In genomic region chr14:68523326-68523610, GRCh38 we compare ENCODE assay signal across 12 cellular contexts.
DNase-seq lines count a peak whose midpoint lies in the region; ATAC-seq and TF ChIP-seq lines count a peak whose summit lies in the region.
"Had no signal": no experiment of that assay in that cellular context is flagged by ENCODE, and none has a peak within 500 bp of the region (broad histone marks: within the 10 kb centered on the region; RNA-seq: fewer than 3 reads in every experiment).

No MANE protein-coding gene starts in this region.

- TF ChIP-seq POLR2A in right lobe of liver (IDR thresholded peaks at IDR 0.05) (no peak), vagina (IDR thresholded peaks at IDR 0.05) (no peak)

- H3K27ac ChIP-seq in heart right ventricle (peak overlapping the region in 9 of 10 donors; percentile 19 to 73 (median 65)), right lobe of liver (peak overlapping the region; percentile 75 to 92 (median 76)), vagina (peak overlapping the region; percentile 79)
- H3K27ac ChIP-seq: KMS-11, WERI-Rb-1 had no signal

- no peaks in the 10 kb centered on the region for H3K36me3 ChIP-seq in heart right ventricle
- no peaks in the 10 kb centered on the region for H3K36me3 ChIP-seq in right lobe of liver
- no peaks in the 10 kb centered on the region for H3K36me3 ChIP-seq in vagina
- H3K36me3 ChIP-seq: WERI-Rb-1 had no signal

- peaks cover 0 to 5% (median 0%) of the 10 kb centered on the region in 11 donors for H3K9me3 ChIP-seq in heart right ventricle
- no peaks in the 10 kb centered on the region for H3K9me3 ChIP-seq in right lobe of liver
- H3K9me3 ChIP-seq in vagina: no peaks in the 10 kb centered on the region

- intact Hi-C loops in heart right ventricle (cut with DNase I) (loop anchor here in 7 of 10 donors (5.0 to 10.0 kb wide), 7 partner anchors 131 to 578 kb away; partner anchors contain the start of gene ZFP36L1 (in 2 of the 7)), Right ventricle myocardium inferior (cut with DNase I) (no loop called here), right lobe of liver (cut with DNase I) (no loop called here), sciatic nerve (cut with DNase I) (loop anchor here (10.0 kb wide), 1 partner anchor 118 kb away; no protein-coding TSS in a partner anchor), vagina (cut with DNase I) (no loop called here)

- DNase-seq in heart right ventricle (no peak), Right ventricle myocardium inferior (ENCODE audit: missing footprints) (no peak), right lobe of liver (no peak), sciatic nerve (ENCODE audit: low spot score) (no peak), vagina (ENCODE audit: extremely low spot score in 2 of 2) (peak in 1 of 2 donors; percentile 78), endothelial cell (ENCODE audit: low spot score) (no peak)
- DNase-seq: activated naive CD8-positive, alpha-beta T cell treated with anti-CD3 and anti-CD28 coated beads, Interleukin-2, amount 10 ng/mL, durations not matched to agents 7 days and 5 days; NCI-H1694 treated with DMSO at 0.1 percent for 48 hours; WERI-Rb-1 had no signal

- WGBS in heart right ventricle, 2 donors: 92 to 95% methylated on average over 4 of the region's 4 CpGs
- WGBS in right lobe of liver (ENCODE audit: insufficient coverage, low coverage, low lambda C conversion rate, missing lambda C conversion rate): 70% methylated on average over 3 of the region's 4 CpGs

- H3K4me1 ChIP-seq in heart right ventricle (peaks cover 0 to 84% (median 71%) of the 10 kb centered on the region in 9 donors), right lobe of liver (peaks cover 3 to 78% (median 30%) of the 10 kb centered on the region in 4 donors), vagina (peaks cover 93% of the 10 kb centered on the region)

- H3K36me3 Mint-ChIP-seq in endothelial cell (ENCODE audit: low read depth, unreplicated experiment): peaks cover 7% of the 10 kb centered on the region

- H3K27me3 ChIP-seq in heart right ventricle: no peaks in the 10 kb centered on the region
- no peaks in the 10 kb centered on the region for H3K27me3 ChIP-seq in right lobe of liver
- no peaks in the 10 kb centered on the region for H3K27me3 ChIP-seq in vagina

- H3K4me3 Mint-ChIP-seq in endothelial cell (ENCODE audit: unreplicated experiment): no peak overlapping the region
- H3K4me3 Mint-ChIP-seq: activated naive CD8-positive, alpha-beta T cell treated with anti-CD3 and anti-CD28 coated beads, Interleukin-2, amount 10 ng/mL, durations not matched to agents 7 days and 5 days had no signal

- peaks cover 3% of the 10 kb centered on the region for H3K27me3 Mint-ChIP-seq in endothelial cell (ENCODE audit: unreplicated experiment)
- H3K27me3 Mint-ChIP-seq: activated naive CD8-positive, alpha-beta T cell treated with anti-CD3 and anti-CD28 coated beads, Interleukin-2, amount 10 ng/mL, durations not matched to agents 7 days and 5 days had no signal

- H3K4me3 ChIP-seq in heart right ventricle (no peak overlapping the region), right lobe of liver (no peak overlapping the region), vagina (no peak overlapping the region)

- H3K27ac Mint-ChIP-seq in endothelial cell (ENCODE audit: unreplicated experiment): no peak overlapping the region
- H3K27ac Mint-ChIP-seq: activated naive CD8-positive, alpha-beta T cell treated with anti-CD3 and anti-CD28 coated beads, Interleukin-2, amount 10 ng/mL, durations not matched to agents 7 days and 5 days had no signal

- H3K9me3 Mint-ChIP-seq in endothelial cell (ENCODE audit: unreplicated experiment): no peaks in the 10 kb centered on the region

- no peak for TF ChIP-seq CTCF in heart right ventricle (IDR thresholded peaks at IDR 0.05)
- no peak for TF ChIP-seq CTCF in right lobe of liver (IDR thresholded peaks at IDR 0.05)
- no peak for TF ChIP-seq CTCF in vagina (IDR thresholded peaks at IDR 0.05)
- no peak for TF ChIP-seq CTCF in endothelial cell (IDR thresholded peaks at IDR 0.05; ENCODE audit: unreplicated experiment)

- peaks cover 14% of the 10 kb centered on the region for H3K4me1 Mint-ChIP-seq in endothelial cell (ENCODE audit: unreplicated experiment)
- H3K4me1 Mint-ChIP-seq: activated naive CD8-positive, alpha-beta T cell treated with anti-CD3 and anti-CD28 coated beads, Interleukin-2, amount 10 ng/mL, durations not matched to agents 7 days and 5 days had no signal

- ATAC-seq in heart right ventricle (no peak), Right ventricle myocardium inferior (no peak), right lobe of liver (no peak), sciatic nerve (peak; percentile 1), GM18519 (IDR thresholded peaks at IDR 0.05; ENCODE audit: low FRiP score, unreplicated experiment) (no peak)
- no peak for ATAC-seq in activated CD4-positive, CD25-positive, alpha-beta regulatory T cell treated with anti-CD3 and anti-CD28 coated beads, Interleukin-2, amount 50 U/mL, for 24 hours

Comparison
In these comparisons a context has a peak if more than half of its experiments do, and no peak if none do; other contexts are left out.
1. intact Hi-C loops: an anchor here in heart right ventricle (5.0 to 10.0 kb wide) and sciatic nerve (10.0 kb wide); none called in Right ventricle myocardium inferior, right lobe of liver and vagina.